ENCODE assay signal across 16 cellular contexts in genomic region chr1:15418811-15419515, GRCh38. TPM values are rescaled to one million over a fixed set of nuclear protein-coding genes. Genes with fewer than 3 reads are reported as not detected.
DNase-seq lines count a peak whose midpoint lies in the region; ATAC-seq, FAIRE-seq and TF ChIP-seq lines count a peak whose summit lies in the region.
"Had no signal": no experiment of that assay in that cellular context is flagged by ENCODE, and none has a peak within 500 bp of the region (broad histone marks: within the 10 kb centered on the region; RNA-seq: fewer than 3 reads in every experiment).

No MANE protein-coding gene starts in this region.

- H3K4me2 ChIP-seq in Karpas-422 (ENCODE audit: low read depth, low read length, poor library complexity, severe bottlenecking) = no peak overlapping the region

- WGBS in tibial nerve, 2 donors = 69 to 74% methylated on average over 18 of the region's 18 CpGs

- ATAC-seq in natural killer cell = no peak
- ATAC-seq: heart right ventricle, right cardiac atrium had no signal

- H3K4me1 Mint-ChIP-seq in natural killer cell = peaks cover 79 to 89% of the 10 kb centered on the region in 2 donors

- H3K9ac ChIP-seq in Karpas-422 (ENCODE audit: low read length) = no peak overlapping the region

- H4K20me1 ChIP-seq in Karpas-422 (ENCODE audit: insufficient read depth, low read depth, low read length) = peaks cover 14% of the 10 kb centered on the region

- H3K27me3 ChIP-seq in Karpas-422 (ENCODE audit: low read length) (no peaks in the 10 kb centered on the region), bronchial epithelial cell (ENCODE audit: control insufficient read depth, insufficient read depth, low read length) (no peaks in the 10 kb centered on the region), tibial nerve (no peaks in the 10 kb centered on the region)
- H3K27me3 ChIP-seq: heart right ventricle had no signal

- H3K9me3 ChIP-seq in Karpas-422 (ENCODE audit: low read length) (no peaks in the 10 kb centered on the region), tibial nerve (no peaks in the 10 kb centered on the region)
- H3K9me3 ChIP-seq: heart right ventricle had no signal

- no peaks in the 10 kb centered on the region for H3K9me3 Mint-ChIP-seq in natural killer cell

- in situ Hi-C loops in Caki2 (cut with HindIII; ENCODE audit: low pct_unique_long_range_greater_than_20kb, low sequenced_read_pairs) = no loop called here

- no peaks in the 10 kb centered on the region for H3K27me3 Mint-ChIP-seq in natural killer cell (ENCODE audit: low read depth in 2 of 2)

- no peaks in the 10 kb centered on the region for H3K9me2 ChIP-seq in Karpas-422 (replicated peaks; ENCODE audit: insufficient read depth, low read length)

- peak overlapping the region; percentile 97 for H3K4me3 Mint-ChIP-seq in natural killer cell

- no peak overlapping the region for H3K27ac ChIP-seq in Karpas-422 (ENCODE audit: low read length)
- no peak overlapping the region for H3K27ac ChIP-seq in tibial nerve

- no peak overlapping the region for H3K4me3 ChIP-seq in Karpas-422 (ENCODE audit: low read length)
- H3K4me3 ChIP-seq in bronchial epithelial cell (ENCODE audit: low read depth, low read length) = no peak overlapping the region
- no peak overlapping the region for H3K4me3 ChIP-seq in tibial nerve
- H3K4me3 ChIP-seq: heart right ventricle had no signal

- TF ChIP-seq POLR2A in tibial nerve (IDR thresholded peaks at IDR 0.05) = no peak

- H3K27ac Mint-ChIP-seq in natural killer cell = peak overlapping the region; percentile 93 to 100

- H2AFZ ChIP-seq in Karpas-422 (ENCODE audit: low read length) = no peak overlapping the region

- H3K79me2 ChIP-seq in Karpas-422 (ENCODE audit: low read length) = peaks cover 77% of the 10 kb centered on the region

- no peaks in the 10 kb centered on the region for H3K4me1 ChIP-seq in Karpas-422 (ENCODE audit: low read length)
- peaks cover 0 to 54% (median 14%) of the 10 kb centered on the region in 4 donors for H3K4me1 ChIP-seq in tibial nerve

- no peak for TF ChIP-seq EP300 in tibial nerve (IDR thresholded peaks at IDR 0.05)

- H3K36me3 ChIP-seq in Karpas-422 (ENCODE audit: insufficient read depth, low read length) (peaks cover 9% of the 10 kb centered on the region; the same call in 1 of the 2 replicates), bronchial epithelial cell (ENCODE audit: control insufficient read depth, insufficient read depth, low read length) (peaks cover 10% of the 10 kb centered on the region), tibial nerve (no peaks in the 10 kb centered on the region)

- FAIRE-seq in bronchial epithelial cell (lab: Jason Lieb, UNC) = peak; percentile 97
- no peak for FAIRE-seq in HTR-8/SVneo (lab: Jason Lieb, UNC)

- H3K36me3 Mint-ChIP-seq in natural killer cell = no peaks in the 10 kb centered on the region

- DNase-seq in Caki2 (ENCODE audit: low read depth) (peak; percentile 51), Karpas-422 (peak; percentile 40), bronchial epithelial cell (ENCODE audit: low read depth) (peak; percentile 96), natural killer cell (no peak), cerebellar nuclear complex (lab: John Stamatoyannopoulos, UW) (no peak), HTR-8/SVneo (ENCODE audit: insufficient read length, low spot score) (no peak), tibial nerve (ENCODE audit: low spot score in 2 of 2) (no peak)
- DNase-seq: activated CD8-positive, alpha-beta memory T cell treated with anti-CD3 and anti-CD28 coated beads, Interleukin-2, amount 50 U/mL, for 48 hours; caudate nucleus; DMS53; heart right ventricle; MV-4-11; right cardiac atrium had no signal

- intact Hi-C loops in natural killer cell (cut with micrococcal nuclease) = loop anchor here (5.0 kb wide), 1 partner anchor 37 kb away; no protein-coding TSS in a partner anchor

- TF ChIP-seq CTCF in bronchial epithelial cell (IDR thresholded peaks at IDR 0.05; ENCODE audit: insufficient read depth, low read length, severe bottlenecking) (no peak), natural killer cell (IDR thresholded peaks at IDR 0.05) (no peak), tibial nerve (IDR thresholded peaks at IDR 0.05) (no peak)

RNA-seq across cellular contexts. Expression of gene EFHD2, which starts 9.3 kb away (rescaled TPM):
- total RNA-seq in Caki2 (2014; rRNA removed; shearing (Covaris generic); ENCODE audit: low replicate concordance) = 70.7 and 81.3 TPM in 2 replicates
- 24.9 and 57.8 TPM in 2 replicates for total RNA-seq in Karpas-422 (2014; rRNA removed; shearing (Covaris generic); ENCODE audit: low replicate concordance)
- total RNA-seq in bronchial epithelial cell (41.5 and 42.6 TPM in 2 replicates), natural killer cell (100 to 1,000 TPM; 804 to 952 (median 855) TPM), tibial nerve (10 to 100 TPM; 17.0 to 61.5 (median 29.6) TPM)

RNA-seq across cellular contexts. Expression of gene CTRC, which starts 19.3 kb away (rescaled TPM):
- total RNA-seq in Caki2 (2014; rRNA removed; shearing (Covaris generic); ENCODE audit: low replicate concordance) = not detected in 2 replicates
- total RNA-seq in Karpas-422 (2014; rRNA removed; shearing (Covaris generic); ENCODE audit: low replicate concordance) = not detected in 2 replicates
- total RNA-seq in bronchial epithelial cell (not detected in 2 replicates), natural killer cell (1 to 10 TPM; 5.5 to 9.7 (median 6.4) TPM), tibial nerve (1 to 10 TPM in 3 of 4 donors, under 1 TPM in 1; 0.98 to 5.7 (median 1.9) TPM)
- total RNA-seq: ureter had no signal

RNA-seq across cellular contexts. Expression of gene CELA2A, which starts 37.6 kb away (rescaled TPM):
- total RNA-seq in Caki2 (2014; rRNA removed; shearing (Covaris generic); ENCODE audit: low replicate concordance) = not detected in 2 replicates
- not detected in 2 replicates for total RNA-seq in Karpas-422 (2014; rRNA removed; shearing (Covaris generic); ENCODE audit: low replicate concordance)
- not detected in 2 replicates for total RNA-seq in bronchial epithelial cell
- total RNA-seq in natural killer cell = not detected
- total RNA-seq in tibial nerve = 1 to 10 TPM in 3 of 4 donors, under 1 TPM in 1; 0.42 to 9.3 (median 1.5) TPM
- total RNA-seq: right cardiac atrium; T-helper 2 cell treated with Interferon-gamma antibody and Interleukin-4, amounts not matched to agents 100 ng/mL and 5 ng/mL, for 36 hours had no signal

RNA-seq across cellular contexts. Expression of gene CELA2B, which starts 56.9 kb away (rescaled TPM):
- total RNA-seq in Caki2 (2014; rRNA removed; shearing (Covaris generic); ENCODE audit: low replicate concordance) = not detected in 2 replicates
- total RNA-seq in Karpas-422 (2014; rRNA removed; shearing (Covaris generic); ENCODE audit: low replicate concordance) = not detected in 2 replicates
- total RNA-seq in bronchial epithelial cell (not detected in 2 replicates), natural killer cell (not detected), tibial nerve (not detected)
- total RNA-seq: heart right ventricle; mesenteric fat pad; right cardiac atrium; T-helper 2 cell treated with Interferon-gamma antibody and Interleukin-4, amounts not matched to agents 100 ng/mL and 5 ng/mL, for 36 hours; ureter had no signal

Comparison
In these comparisons a context has a peak if more than half of its experiments do, and no peak if none do; other contexts are left out.
1. DNase-seq: peak in Caki2 (single experiment), Karpas-422 (single experiment) and bronchial epithelial cell (single experiment); none in natural killer cell (single experiment), cerebellar nuclear complex (0 of 2), HTR-8/SVneo (single experiment) and tibial nerve (0 of 2).